ENCODE assay signal across 1 cellular context in the genomic region with DNA sequence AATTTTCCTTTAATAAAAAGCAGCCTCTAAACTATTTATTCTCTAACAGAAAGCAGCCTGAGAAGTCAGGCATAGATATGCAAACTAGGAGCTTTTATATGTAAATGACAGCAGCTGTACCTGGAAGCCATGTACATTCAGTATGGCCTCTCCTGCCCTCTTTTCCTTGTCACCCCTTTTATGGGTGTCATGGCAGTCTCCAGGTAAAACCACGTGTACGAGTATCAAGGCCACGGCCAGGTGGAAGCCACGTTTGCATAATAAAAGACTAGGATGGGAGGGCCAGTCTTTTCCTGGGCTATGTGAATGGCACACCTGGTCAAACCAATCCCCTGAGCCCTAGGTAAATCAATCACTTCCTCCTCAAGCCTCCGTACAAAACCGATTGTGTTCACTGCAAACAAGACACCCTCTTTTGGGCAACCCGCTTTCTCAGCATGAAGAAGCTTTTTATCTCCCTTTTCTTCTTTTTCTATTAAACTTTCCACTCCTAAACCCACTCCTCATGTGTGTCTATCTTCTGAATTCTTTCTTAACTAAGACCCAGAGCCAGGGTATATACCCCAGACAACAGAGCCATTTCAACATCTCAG.
TF ChIP-seq lines count a peak whose summit lies in the region.

No MANE protein-coding gene starts in this region.

TF ChIP-seq in WTC11, 78 proteins besides CTCF, POLR2A, EP300 and RAD21 (continued from another document):
- no peak for TF ChIP-seq SOX15 (CRISPR knock-in tag; IDR thresholded peaks at IDR 0.05)
- TF ChIP-seq TEAD1 (CRISPR knock-in tag; IDR thresholded peaks at IDR 0.05): peak; percentile 88; the same call in 1 of the 2 replicates
- no peak for TF ChIP-seq MYBL2 (CRISPR knock-in tag; IDR thresholded peaks at IDR 0.05)
- no peak for TF ChIP-seq ATF3 (CRISPR knock-in tag; conservative IDR thresholded peaks at IDR 0.05)
- TF ChIP-seq, protein P1, sequence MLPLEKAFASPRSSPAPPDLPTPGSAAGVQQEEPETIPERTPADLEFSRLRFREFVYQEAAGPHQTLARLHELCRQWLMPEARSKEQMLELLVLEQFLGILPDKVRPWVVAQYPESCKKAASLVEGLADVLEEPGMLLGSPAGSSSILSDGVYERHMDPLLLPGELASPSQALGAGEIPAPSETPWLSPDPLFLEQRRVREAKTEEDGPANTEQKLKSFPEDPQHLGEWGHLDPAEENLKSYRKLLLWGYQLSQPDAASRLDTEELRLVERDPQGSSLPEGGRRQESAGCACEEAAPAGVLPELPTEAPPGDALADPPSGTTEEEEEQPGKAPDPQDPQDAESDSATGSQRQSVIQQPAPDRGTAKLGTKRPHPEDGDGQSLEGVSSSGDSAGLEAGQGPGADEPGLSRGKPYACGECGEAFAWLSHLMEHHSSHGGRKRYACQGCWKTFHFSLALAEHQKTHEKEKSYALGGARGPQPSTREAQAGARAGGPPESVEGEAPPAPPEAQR (CRISPR knock-in tag; IDR thresholded peaks at IDR 0.05): no peak
- no peak for TF ChIP-seq JAZF1 (CRISPR knock-in tag; IDR thresholded peaks at IDR 0.05)
